Comparison of ENCODE assay signal across 27 cellular contexts in the genomic region with DNA sequence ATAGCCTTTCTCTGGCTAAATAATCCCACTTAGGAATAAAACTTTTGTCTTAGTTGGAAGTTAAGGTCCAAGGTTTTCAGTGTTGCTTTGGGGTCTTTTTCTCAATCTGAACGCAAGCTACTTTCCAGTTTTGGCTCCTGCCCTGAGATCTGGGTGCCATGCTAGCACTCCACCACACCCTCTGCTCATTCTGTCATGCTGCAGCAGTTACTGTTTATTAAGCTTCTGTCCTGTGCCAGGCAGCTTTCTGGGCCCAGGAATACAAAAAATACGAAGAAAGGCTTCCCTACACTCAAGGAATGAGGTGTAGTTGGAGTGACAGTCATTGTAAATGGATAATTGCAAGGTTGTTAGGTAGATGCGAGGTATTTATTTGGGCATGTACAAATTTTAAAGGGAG. TPM values are rescaled to one million over a fixed set of nuclear protein-coding genes. Genes with fewer than 3 reads are reported as not detected.
DNase-seq lines count a peak whose midpoint lies in the region; ATAC-seq and TF ChIP-seq lines count a peak whose summit lies in the region.
"Had no signal": no experiment of that assay in that cellular context is flagged by ENCODE, and none has a peak within 500 bp of the region (broad histone marks: within the 10 kb centered on the region; RNA-seq: fewer than 3 reads in every experiment).

No MANE protein-coding gene starts in this region.

- TF ChIP-seq CTCF in gastroesophageal sphincter (IDR thresholded peaks at IDR 0.05) = no peak
- TF ChIP-seq CTCF in WTC11 (IDR thresholded peaks at IDR 0.05) = no peak
- TF ChIP-seq CTCF in mucosa of descending colon (IDR thresholded peaks at IDR 0.05) = no peak

- H3K36me3 Mint-ChIP-seq in WTC11 = no peaks in the 10 kb centered on the region
- H3K36me3 Mint-ChIP-seq: IgD-negative memory B cell had no signal

- CTCF ChIA-PET in WTC11 (lab: Charles Lee) = no interaction called here

- H3K27me3 ChIP-seq in right cardiac atrium (ENCODE audit: control insufficient read depth, insufficient read depth) (no peaks in the 10 kb centered on the region), gastroesophageal sphincter (no peaks in the 10 kb centered on the region), rectal smooth muscle tissue (ENCODE audit: control insufficient read depth, insufficient read depth, low read length) (no peaks in the 10 kb centered on the region), aorta (ENCODE audit: control insufficient read depth in 1 of 2, insufficient read depth in 2 of 2, low read length in 1 of 2) (no peaks in the 10 kb centered on the region)
- H3K27me3 ChIP-seq: spleen had no signal

- H3K4me1 ChIP-seq in right cardiac atrium (ENCODE audit: control insufficient read depth, insufficient read depth, low read length) = peaks cover 9% of the 10 kb centered on the region
- peaks cover 33 to 52% (median 37%) of the 10 kb centered on the region in 3 donors for H3K4me1 ChIP-seq in gastroesophageal sphincter
- peaks cover 23% of the 10 kb centered on the region for H3K4me1 ChIP-seq in rectal smooth muscle tissue (ENCODE audit: control insufficient read depth, insufficient read depth, low read length)
- peaks cover 3% of the 10 kb centered on the region for H3K4me1 ChIP-seq in mucosa of descending colon (ENCODE audit: low read depth)
- H3K4me1 ChIP-seq in aorta (ENCODE audit: control insufficient read depth in 1 of 2, insufficient read depth in 2 of 2, low read length in 2 of 2) = peaks cover 4 to 5% of the 10 kb centered on the region in 2 donors

- ATAC-seq in right cardiac atrium (no peak), Right ventricle myocardium inferior (no peak), gastroesophageal sphincter (no peak), WTC11 (no peak), mucosa of descending colon (no peak), aorta (ENCODE audit: low FRiP score) (no peak), HG02588 (IDR thresholded peaks at IDR 0.05; ENCODE audit: unreplicated experiment) (no peak)
- ATAC-seq: stimulated activated naive CD8-positive, alpha-beta T cell treated with anti-CD3 and anti-CD28 coated beads, Interleukin-15, Interleukin-2, amounts not matched to agents 100 U/mL and 50 U/mL, for 24 hours had no signal

- 85% methylated on average over 3 of the region's 3 CpGs for WGBS in right cardiac atrium
- WGBS in gastroesophageal sphincter (ENCODE audit: low coverage in 1 of 2), 2 donors = 65% methylated on average over 3 of the region's 3 CpGs; no CpG with 5 or more reads in 1 of the 2 donors
- 74 to 75% methylated on average over 3 of the region's 3 CpGs for WGBS in aorta, 2 donors

- intact Hi-C loops in right cardiac atrium (cut with DNase I) (no loop called here), Right ventricle myocardium inferior (cut with DNase I) (no loop called here), mucosa of descending colon (cut with DNase I, micrococcal nuclease) (no loop called here), aorta (cut with DNase I) (loop anchor here in 1 of 2 donors (5.0 kb wide), 2 partner anchors 44 to 61 kb away; a partner anchor contains a TSS)

- no peak overlapping the region for H3K27ac Mint-ChIP-seq in WTC11
- H3K27ac Mint-ChIP-seq: activated CD4-positive, alpha-beta memory T cell treated with anti-CD3 and anti-CD28 coated beads, Interleukin-2, amount 10 ng/mL, durations not matched to agents 7 days and 5 days; CD14-positive monocyte; dendritic cell treated with granulocyte-macrophage colony-stimulating factor and Interleukin-4, amounts not matched to agents 40 ng/mL and 50 ng/mL, for 4 days; IgD-negative memory B cell had no signal

- H3K9ac ChIP-seq in rectal smooth muscle tissue (ENCODE audit: low read length) = no peak overlapping the region

- no peak for TF ChIP-seq EP300 in gastroesophageal sphincter (IDR thresholded peaks at IDR 0.05)

- H3K9me3 ChIP-seq in right cardiac atrium (ENCODE audit: control insufficient read depth, low read length) (no peaks in the 10 kb centered on the region), gastroesophageal sphincter (no peaks in the 10 kb centered on the region), mucosa of descending colon (no peaks in the 10 kb centered on the region), aorta (ENCODE audit: control insufficient read depth, low read length) (no peaks in the 10 kb centered on the region)
- H3K9me3 ChIP-seq: spleen had no signal

- H3K36me3 ChIP-seq in gastroesophageal sphincter (no peaks in the 10 kb centered on the region), rectal smooth muscle tissue (ENCODE audit: control insufficient read depth, insufficient read depth, low read length) (no peaks in the 10 kb centered on the region), mucosa of descending colon (ENCODE audit: low read depth) (no peaks in the 10 kb centered on the region), aorta (ENCODE audit: control insufficient read depth in 1 of 2, insufficient read depth in 2 of 2, low read length in 1 of 2) (no peaks in the 10 kb centered on the region)
- H3K36me3 ChIP-seq: spleen had no signal

- POLR2A ChIA-PET in WTC11 (lab: Charles Lee) = no interaction called here

- peaks cover under 1% of the 10 kb centered on the region; the same call in 1 of the 2 replicates for H3K9me3 Mint-ChIP-seq in WTC11
- H3K9me3 Mint-ChIP-seq: activated CD4-positive, alpha-beta memory T cell treated with anti-CD3 and anti-CD28 coated beads, Interleukin-2, amount 10 ng/mL, durations not matched to agents 7 days and 5 days; neural crest cell had no signal

- H3K4me3 ChIP-seq in right cardiac atrium (ENCODE audit: low read length) (no peak overlapping the region), gastroesophageal sphincter (no peak overlapping the region), rectal smooth muscle tissue (ENCODE audit: low read length) (no peak overlapping the region), mucosa of descending colon (no peak overlapping the region), aorta (ENCODE audit: low read length in 2 of 2) (no peak overlapping the region)
- H3K4me3 ChIP-seq: spleen had no signal

- H3K27ac ChIP-seq in right cardiac atrium (ENCODE audit: low read length) = peak overlapping the region; percentile 93
- H3K27ac ChIP-seq in gastroesophageal sphincter = peak overlapping the region; percentile 55 to 88 (median 68)
- peak overlapping the region; percentile 53 for H3K27ac ChIP-seq in rectal smooth muscle tissue (ENCODE audit: low read depth, low read length)
- peak overlapping the region in 1 of 2 donors; percentile 61 for H3K27ac ChIP-seq in aorta (ENCODE audit: low read depth in 1 of 2, low read length in 2 of 2)

- H3K4me1 Mint-ChIP-seq in WTC11 = peaks cover 3% of the 10 kb centered on the region; the same call in 1 of the 2 replicates

- H3K27me3 Mint-ChIP-seq in WTC11 (ENCODE audit: low read depth) = no peaks in the 10 kb centered on the region
- H3K27me3 Mint-ChIP-seq: activated CD4-positive, alpha-beta memory T cell treated with anti-CD3 and anti-CD28 coated beads, Interleukin-2, amount 10 ng/mL, durations not matched to agents 7 days and 5 days; dendritic cell treated with granulocyte-macrophage colony-stimulating factor and Interleukin-4, amounts not matched to agents 40 ng/mL and 50 ng/mL, for 4 days; IgD-negative memory B cell had no signal

- DNase-seq in right cardiac atrium (no peak), Right ventricle myocardium inferior (ENCODE audit: missing footprints) (no peak), WTC11 (ENCODE audit: low spot score) (no peak), mucosa of descending colon (no peak), aorta (no peak)
- DNase-seq: activated CD4-positive, alpha-beta memory T cell treated with anti-CD3 and anti-CD28 coated beads, Interleukin-2, amount 10 ng/mL, durations not matched to agents 7 days and 5 days; activated CD4-positive, CD25-positive, alpha-beta regulatory T cell; activated effector memory CD4-positive, alpha-beta T cell treated with anti-CD3 and anti-CD28 coated beads, Interleukin-2, amount 50 U/mL, for 16 hours; activated T-cell treated with anti-CD3 and anti-CD28 coated beads for 4 hours; caudate nucleus; left cardiac atrium; NCI-H1436; NCI-H2107; NCI-H510A treated with DMSO at 0.1 percent for 48 hours; NK-92 treated with Interleukin-12 subunit alpha and Interleukin-12 subunit beta, amount 100 ng/mL, for 24 hours; RPMI8226; spleen; stimulated activated CD4-positive, alpha-beta T cell treated with anti-CD3 and anti-CD28 coated beads, Interleukin-4, amount 100 ng/mL, for 4 hours; stimulated activated naive CD8-positive, alpha-beta T cell treated with anti-CD3 and anti-CD28 coated beads, Interleukin-15, Interleukin-2, amounts not matched to agents 100 U/mL and 50 U/mL, for 24 hours; SW 1271 had no signal

- no peak for TF ChIP-seq POLR2A in gastroesophageal sphincter (IDR thresholded peaks at IDR 0.05)

- H3K4me3 Mint-ChIP-seq in WTC11 = no peak overlapping the region
- H3K4me3 Mint-ChIP-seq: activated CD4-positive, alpha-beta memory T cell treated with anti-CD3 and anti-CD28 coated beads, Interleukin-2, amount 10 ng/mL, durations not matched to agents 7 days and 5 days; CD14-positive monocyte; dendritic cell treated with granulocyte-macrophage colony-stimulating factor and Interleukin-4, amounts not matched to agents 40 ng/mL and 50 ng/mL, for 4 days; IgD-negative memory B cell; neural crest cell had no signal

TF ChIP-seq in WTC11, 78 proteins besides CTCF, POLR2A, EP300 and RAD21 (continues in another document):
- TF ChIP-seq ZNF423 (CRISPR knock-in tag; IDR thresholded peaks at IDR 0.05) (no peak), RORB (CRISPR knock-in tag; IDR thresholded peaks at IDR 0.05) (no peak), MYBL2 (CRISPR knock-in tag; IDR thresholded peaks at IDR 0.05) (no peak)
- TF ChIP-seq, protein P1, sequence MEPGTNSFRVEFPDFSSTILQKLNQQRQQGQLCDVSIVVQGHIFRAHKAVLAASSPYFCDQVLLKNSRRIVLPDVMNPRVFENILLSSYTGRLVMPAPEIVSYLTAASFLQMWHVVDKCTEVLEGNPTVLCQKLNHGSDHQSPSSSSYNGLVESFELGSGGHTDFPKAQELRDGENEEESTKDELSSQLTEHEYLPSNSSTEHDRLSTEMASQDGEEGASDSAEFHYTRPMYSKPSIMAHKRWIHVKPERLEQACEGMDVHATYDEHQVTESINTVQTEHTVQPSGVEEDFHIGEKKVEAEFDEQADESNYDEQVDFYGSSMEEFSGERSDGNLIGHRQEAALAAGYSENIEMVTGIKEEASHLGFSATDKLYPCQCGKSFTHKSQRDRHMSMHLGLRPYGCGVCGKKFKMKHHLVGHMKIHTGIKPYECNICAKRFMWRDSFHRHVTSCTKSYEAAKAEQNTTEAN (CRISPR knock-in tag; IDR thresholded peaks at IDR 0.05) = no peak

RNA-seq across cellular contexts. Expression of a gene that starts 46.3 kb away (rescaled TPM):
- total RNA-seq in right cardiac atrium (100 to 1,000 TPM; 242 to 283 (median 249) TPM), Right ventricle myocardium inferior (78.4 TPM), gastroesophageal sphincter (100 to 1,000 TPM; 216 to 304 (median 228) TPM), WTC11 (2021) (175 to 202 TPM (median 178 TPM) in 3 replicates), mucosa of descending colon (100 to 1,000 TPM; 219 to 278 (median 224) TPM), aorta (100 to 1,000 TPM; 311 to 357 TPM)
- polyA plus RNA-seq in right cardiac atrium (183 TPM), aorta (100 to 1,000 TPM; 125 to 163 TPM)
